15 cellular contexts compared by ENCODE assay signal in genomic region chr10:125694874-125695273, GRCh38. TPM values are rescaled to one million over a fixed set of nuclear protein-coding genes. Genes with fewer than 3 reads are reported as not detected.
DNase-seq lines count a peak whose midpoint lies in the region; TF ChIP-seq lines count a peak whose summit lies in the region.
"Had no signal": no experiment of that assay in that cellular context is flagged by ENCODE, and none has a peak within 500 bp of the region (broad histone marks: within the 10 kb centered on the region; RNA-seq: fewer than 3 reads in every experiment).

No MANE protein-coding gene starts in this region.

- H3K27ac ChIP-seq in epithelial cell of prostate, result peak overlapping the region; percentile 0
- peak overlapping the region; percentile 57 for H3K27ac ChIP-seq in osteoblast (ENCODE audit: low read depth, low read length)
- no peak overlapping the region for H3K27ac ChIP-seq in OCI-LY7 (ENCODE audit: low read depth, low read length, poor library complexity, severe bottlenecking)
- H3K27ac ChIP-seq in effector memory CD4-positive, alpha-beta T cell (ENCODE audit: insufficient read depth, low read length, poor library complexity, severe bottlenecking), result no peak overlapping the region
- H3K27ac ChIP-seq: ascending aorta had no signal

- H3K36me3 ChIP-seq in osteoblast (ENCODE audit: insufficient read depth, low read length) (no peaks in the 10 kb centered on the region), OCI-LY7 (ENCODE audit: insufficient read depth, low read length) (no peaks in the 10 kb centered on the region)
- H3K36me3 ChIP-seq in effector memory CD4-positive, alpha-beta T cell (ENCODE audit: control insufficient read depth, insufficient read depth, low read length), result no peaks in the 10 kb centered on the region
- H3K36me3 ChIP-seq: ascending aorta had no signal

- no peak for TF ChIP-seq CTCF in osteoblast (IDR thresholded peaks at IDR 0.05; ENCODE audit: extremely low read depth, low read depth, low read length)
- TF ChIP-seq CTCF in OCI-LY7 (conservative IDR thresholded peaks at IDR 0.05; ENCODE audit: low read length), result no peak

- H4K20me1 ChIP-seq in osteoblast (ENCODE audit: insufficient read depth, low read length) (no peaks in the 10 kb centered on the region), OCI-LY7 (ENCODE audit: insufficient read depth, low read length) (no peaks in the 10 kb centered on the region)

- CTCF ChIA-PET in OCI-LY7 (lab: Charles Lee; ENCODE audit: unreplicated experiment), result no interaction called here

- H3K9me3 ChIP-seq in osteoblast (ENCODE audit: low read depth, low read length) (no peaks in the 10 kb centered on the region), OCI-LY7 (ENCODE audit: low read length) (no peaks in the 10 kb centered on the region)
- no peaks in the 10 kb centered on the region for H3K9me3 ChIP-seq in effector memory CD4-positive, alpha-beta T cell (ENCODE audit: control insufficient read depth, low read length)
- H3K9me3 ChIP-seq: ascending aorta, Caco-2 had no signal

- H3K4me3 ChIP-seq in osteoblast (ENCODE audit: insufficient read depth, low read length) (no peak overlapping the region), OCI-LY7 (ENCODE audit: low read depth, low read length, poor library complexity, severe bottlenecking) (no peak overlapping the region)
- H3K4me3 ChIP-seq in effector memory CD4-positive, alpha-beta T cell (ENCODE audit: insufficient read depth, low read depth, low read length, poor library complexity, severe bottlenecking), result no peak overlapping the region
- H3K4me3 ChIP-seq: ascending aorta had no signal

- H3K9me2 ChIP-seq in OCI-LY7 (ENCODE audit: insufficient read depth, low read length), result no peaks in the 10 kb centered on the region

- intact Hi-C loops in OCI-LY7 (cut with micrococcal nuclease; ENCODE audit: unreplicated experiment), result no loop called here

- H3K4me1 ChIP-seq in osteoblast (ENCODE audit: insufficient read depth, low read length) (peaks cover 42% of the 10 kb centered on the region), OCI-LY7 (ENCODE audit: insufficient read depth, low read length, poor library complexity, severe bottlenecking) (peaks cover 19% of the 10 kb centered on the region)
- no peaks in the 10 kb centered on the region for H3K4me1 ChIP-seq in effector memory CD4-positive, alpha-beta T cell (ENCODE audit: control insufficient read depth, insufficient read depth, low read length, poor library complexity, severe bottlenecking)
- H3K4me1 ChIP-seq: ascending aorta had no signal

- peak overlapping the region; percentile 46 for H3K4me2 ChIP-seq in osteoblast (ENCODE audit: insufficient read depth, low read length)
- no peak overlapping the region for H3K4me2 ChIP-seq in OCI-LY7 (ENCODE audit: low read length)

- no peaks in the 10 kb centered on the region for H3K79me2 ChIP-seq in osteoblast (ENCODE audit: insufficient read depth, low read length)
- H3K79me2 ChIP-seq in OCI-LY7 (ENCODE audit: insufficient read depth, low read depth, low read length), result no peaks in the 10 kb centered on the region

- H2AFZ ChIP-seq in osteoblast (ENCODE audit: low read length) (no peak overlapping the region), OCI-LY7 (ENCODE audit: low read length) (no peak overlapping the region)

- H3K27me3 ChIP-seq in osteoblast (ENCODE audit: insufficient read depth, low read length), result peaks cover 7% of the 10 kb centered on the region
- H3K27me3 ChIP-seq in effector memory CD4-positive, alpha-beta T cell (replicated peaks; ENCODE audit: control insufficient read depth, insufficient read depth, low read length, poor library complexity, severe bottlenecking), result no peaks in the 10 kb centered on the region
- H3K27me3 ChIP-seq: ascending aorta had no signal

- POLR2A ChIA-PET in OCI-LY7 (lab: Charles Lee), result interaction anchor here (0.9 kb wide), 1 partner anchor 10 kb away, joined by 4 read pairs; no protein-coding TSS in a partner anchor

- DNase-seq in ELR (ENCODE audit: low read depth), result peak; percentile 88
- DNase-seq in RPMI7951 (ENCODE audit: low read depth), result peak; percentile 23
- peak; percentile 63 for DNase-seq in epithelial cell of prostate (ENCODE audit: low read depth, low spot score)
- DNase-seq in osteoblast (ENCODE audit: insufficient read length, low spot score, missing footprints), result peak; percentile 92
- no peak for DNase-seq in NCI-H69 (lab: John Stamatoyannopoulos, UW)
- DNase-seq in OCI-LY7 (ENCODE audit: low spot score), result no peak
- no peak for DNase-seq in NCI-H774 (lab: John Stamatoyannopoulos, UW)
- no peak for DNase-seq in effector memory CD4-positive, alpha-beta T cell
- DNase-seq: activated CD4-positive, CD25-positive, alpha-beta regulatory T cell; activated T-cell treated with anti-CD3 and anti-CD28 coated beads for 4 hours; Caco-2; naive thymus-derived CD8-positive, alpha-beta T cell; NCI-H1436 treated with DMSO at 0.1 percent for 48 hours; NCI-H82 had no signal

- no TSS peak for BruUV-seq in OCI-LY7 (replicated peaks; lab: Mats Ljungman, UMichigan)

RNA-seq across cellular contexts. Expression of gene TEX36, which starts 11.9 kb away (rescaled TPM):
- total RNA-seq in RPMI7951 (2014; rRNA removed; shearing (Covaris generic)), result not detected in 2 replicates
- total RNA-seq in osteoblast (not detected in 2 replicates), OCI-LY7 (2022) (not detected in 2 replicates)
- not detected in 2 replicates for total RNA-seq in OCI-LY7 (2014; rRNA removed; shearing (Covaris generic))
- total RNA-seq: ascending aorta; Caco-2; naive thymus-derived CD8-positive, alpha-beta T cell had no signal

RNA-seq across cellular contexts. Expression of gene EDRF1, which starts 24.6 kb away (rescaled TPM):
- 15.9 and 17.9 TPM in 2 replicates for total RNA-seq in RPMI7951 (2014; rRNA removed; shearing (Covaris generic))
- total RNA-seq in osteoblast, result 24.5 and 25.0 TPM in 2 replicates
- 87.5 and 117 TPM in 2 replicates for total RNA-seq in OCI-LY7 (2014; rRNA removed; shearing (Covaris generic))
- total RNA-seq in OCI-LY7 (2022), result 221 and 232 TPM in 2 replicates

Comparison
In these comparisons a context has a peak if more than half of its experiments do, and no peak if none do; other contexts are left out.
1. DNase-seq: peak in ELR (single experiment), RPMI7951 (single experiment), epithelial cell of prostate (single experiment) and osteoblast (single experiment); none in NCI-H69 (single experiment), OCI-LY7 (single experiment), NCI-H774 (single experiment) and effector memory CD4-positive, alpha-beta T cell (0 of 3).
2. H3K27ac ChIP-seq: peak in epithelial cell of prostate (single experiment) and osteoblast (single experiment); none in OCI-LY7 (single experiment) and effector memory CD4-positive, alpha-beta T cell (single experiment).